Comparison of ENCODE assay signal across 8 cellular contexts in genomic region chr22:30325065-30325720, GRCh38. TPM values are rescaled to one million over a fixed set of nuclear protein-coding genes. Genes with fewer than 3 reads are reported as not detected.
A peak's percentile ranks its signal among the peaks of the same experiment; 100 is the strongest.
DNase-seq lines count a peak whose midpoint lies in the region; ATAC-seq and TF ChIP-seq lines count a peak whose summit lies in the region.

No MANE protein-coding gene starts in this region.

- intact Hi-C loops in activated CD4-positive, alpha-beta T cell treated with anti-CD3 and anti-CD28 coated beads for 36 hours (cut with DNase I, micrococcal nuclease) = loop anchor here (1.0 to 5.0 kb wide), 3 partner anchors 10 to 488 kb away; partner anchors contain the start of genes ASCC2 (in 1 of the 2) and RNF215 (in 1 of the 2)
- intact Hi-C loops in sigmoid colon (cut with DNase I) = loop anchor here (2.0 kb wide), 1 partner anchor 62 kb away; the partner anchor contains the start of gene RNF215

- peaks cover 59% of the 10 kb centered on the region for H3K4me1 Mint-ChIP-seq in activated CD4-positive, alpha-beta T cell treated with anti-CD3 and anti-CD28 coated beads for 36 hours
- peaks cover 58% of the 10 kb centered on the region for H3K4me1 Mint-ChIP-seq in activated CD4-positive, alpha-beta memory T cell treated with anti-CD3 and anti-CD28 coated beads, Interleukin-2, amount 10 ng/mL, durations not matched to agents 7 days and 5 days

- H3K36me3 Mint-ChIP-seq in activated CD4-positive, alpha-beta T cell treated with anti-CD3 and anti-CD28 coated beads for 36 hours (ENCODE audit: low read depth) = peaks cover 17% of the 10 kb centered on the region
- peaks cover 54% of the 10 kb centered on the region for H3K36me3 Mint-ChIP-seq in activated CD4-positive, alpha-beta memory T cell treated with anti-CD3 and anti-CD28 coated beads, Interleukin-2, amount 10 ng/mL, durations not matched to agents 7 days and 5 days (ENCODE audit: low read depth)

- no peaks in the 10 kb centered on the region for H3K9me3 Mint-ChIP-seq in activated CD4-positive, alpha-beta T cell treated with anti-CD3 and anti-CD28 coated beads for 36 hours (ENCODE audit: low read depth)
- no peaks in the 10 kb centered on the region for H3K9me3 Mint-ChIP-seq in activated CD4-positive, alpha-beta memory T cell treated with anti-CD3 and anti-CD28 coated beads, Interleukin-2, amount 10 ng/mL, durations not matched to agents 7 days and 5 days

- H3K4me3 ChIP-seq in cardiac muscle cell (peak overlapping the region; percentile 79), sigmoid colon (peak overlapping the region; percentile 83 to 100 (median 96)), BE2C (ENCODE audit: low read depth, low read length) (no peak overlapping the region)

- H3K27ac Mint-ChIP-seq in activated CD4-positive, alpha-beta T cell treated with anti-CD3 and anti-CD28 coated beads for 36 hours = peak overlapping the region; percentile 71
- peak overlapping the region; percentile 74 for H3K27ac Mint-ChIP-seq in activated CD4-positive, alpha-beta memory T cell treated with anti-CD3 and anti-CD28 coated beads, Interleukin-2, amount 10 ng/mL, durations not matched to agents 7 days and 5 days

- H3K9me3 ChIP-seq in cardiac muscle cell (ENCODE audit: low read depth) (no peaks in the 10 kb centered on the region), sigmoid colon (no peaks in the 10 kb centered on the region), BE2C (no peaks in the 10 kb centered on the region)

- ATAC-seq in activated CD4-positive, alpha-beta T cell treated with anti-CD3 and anti-CD28 coated beads for 36 hours = no peak

- H3K36me3 ChIP-seq in cardiac muscle cell = no peaks in the 10 kb centered on the region
- H3K36me3 ChIP-seq in sigmoid colon = peaks cover 0 to 13% (median 0%) of the 10 kb centered on the region in 4 donors
- no peaks in the 10 kb centered on the region for H3K36me3 ChIP-seq in BE2C

- 34 to 58% methylated on average over 5 of the region's 5 CpGs for WGBS in sigmoid colon, 2 donors

- peaks cover 12% of the 10 kb centered on the region for H3K4me1 ChIP-seq in cardiac muscle cell (ENCODE audit: low read depth)
- H3K4me1 ChIP-seq in sigmoid colon = peaks cover 0 to 65% (median 58%) of the 10 kb centered on the region in 4 donors
- H3K4me1 ChIP-seq in BE2C = peaks cover 6% of the 10 kb centered on the region; the same call in 1 of the 2 replicates

- TF ChIP-seq POLR2A in sigmoid colon (IDR thresholded peaks at IDR 0.05) = no peak

- TF ChIP-seq EP300 in sigmoid colon (IDR thresholded peaks at IDR 0.05) = no peak

- no peak for DNase-seq in activated CD4-positive, alpha-beta T cell treated with anti-CD3 and anti-CD28 coated beads for 36 hours
- DNase-seq in activated CD4-positive, alpha-beta T cell treated with anti-CD3 and anti-CD28 coated beads for 4 hours = no peak
- no peak for DNase-seq in activated CD4-positive, alpha-beta memory T cell treated with anti-CD3 and anti-CD28 coated beads, Interleukin-2, amount 10 ng/mL, durations not matched to agents 7 days and 5 days
- DNase-seq in cardiac muscle cell (ENCODE audit: low read depth in 1 of 2, low spot score in 1 of 2) = peak; percentile 6 to 85
- peak; percentile 83 for DNase-seq in sigmoid colon
- no peak for DNase-seq in DMS53 treated with DMSO at 0.1 percent for 48 hours (lab: John Stamatoyannopoulos, UW; ENCODE audit: unreplicated experiment)
- DNase-seq in BE2C = no peak
- DNase-seq in NCI-H1092 (lab: John Stamatoyannopoulos, UW) = no peak

- H3K4me3 Mint-ChIP-seq in activated CD4-positive, alpha-beta T cell treated with anti-CD3 and anti-CD28 coated beads for 36 hours = peak overlapping the region; percentile 82
- H3K4me3 Mint-ChIP-seq in activated CD4-positive, alpha-beta memory T cell treated with anti-CD3 and anti-CD28 coated beads, Interleukin-2, amount 10 ng/mL, durations not matched to agents 7 days and 5 days = peak overlapping the region; percentile 88

- POLR2A ChIA-PET in activated CD4-positive, alpha-beta T cell treated with anti-CD3 and anti-CD28 coated beads for 36 hours (lab: Charles Lee) = interaction anchor here (0.6 to 1.8 kb wide), 2 partner anchors 9 to 25 kb away, joined by 7 to 11 read pairs; no protein-coding TSS in a partner anchor
- POLR2A ChIA-PET in activated CD4-positive, alpha-beta memory T cell treated with anti-CD3 and anti-CD28 coated beads, Interleukin-2, amount 10 ng/mL, durations not matched to agents 7 days and 5 days (lab: Charles Lee) = interaction anchor here (1.3 to 11.5 kb wide), 5 partner anchors 8 to 36 kb away, joined by 3 to 229 read pairs (median 49); partner anchors contain the start of genes CASTOR1, CCDC157 and SF3A1

- TF ChIP-seq CTCF in cardiac muscle cell (IDR thresholded peaks at IDR 0.05; ENCODE audit: low read depth, low read length) (no peak), sigmoid colon (IDR thresholded peaks at IDR 0.05) (no peak), BE2C (IDR thresholded peaks at IDR 0.05; ENCODE audit: low read depth, low read length) (no peak)

- peak overlapping the region; percentile 9 for H3K27ac ChIP-seq in cardiac muscle cell
- H3K27ac ChIP-seq in sigmoid colon = peak overlapping the region; percentile 91 to 98 (median 92)

- H3K27me3 Mint-ChIP-seq in activated CD4-positive, alpha-beta T cell treated with anti-CD3 and anti-CD28 coated beads for 36 hours = no peaks in the 10 kb centered on the region
- H3K27me3 Mint-ChIP-seq in activated CD4-positive, alpha-beta memory T cell treated with anti-CD3 and anti-CD28 coated beads, Interleukin-2, amount 10 ng/mL, durations not matched to agents 7 days and 5 days = no peaks in the 10 kb centered on the region

- CTCF ChIA-PET in activated CD4-positive, alpha-beta T cell treated with anti-CD3 and anti-CD28 coated beads for 36 hours (lab: Charles Lee) = interaction anchor here (0.6 to 5.1 kb wide), 6 partner anchors 12 to 218 kb away, joined by 3 to 45 read pairs (median 4); partner anchors contain the start of gene CASTOR1
- CTCF ChIA-PET in activated CD4-positive, alpha-beta memory T cell treated with anti-CD3 and anti-CD28 coated beads, Interleukin-2, amount 10 ng/mL, durations not matched to agents 7 days and 5 days (lab: Charles Lee) = interaction anchor here (1.2 to 2.3 kb wide), 5 partner anchors 10 to 37 kb away, joined by 3 to 13 read pairs (median 5); no protein-coding TSS in a partner anchor

- H3K27me3 ChIP-seq in cardiac muscle cell = no peaks in the 10 kb centered on the region
- H3K27me3 ChIP-seq in sigmoid colon = no peaks in the 10 kb centered on the region
- H3K27me3 ChIP-seq in BE2C = no peaks in the 10 kb centered on the region

RNA-seq across cellular contexts. Expression of gene TBC1D10A, which starts 1.5 kb away (rescaled TPM):
- 10 to 100 TPM; 20.1 to 21.6 TPM for total RNA-seq in activated CD4-positive, alpha-beta T cell treated with anti-CD3 and anti-CD28 coated beads for 36 hours
- 10 to 100 TPM; 37.9 to 41.6 TPM for total RNA-seq in activated CD4-positive, alpha-beta memory T cell treated with anti-CD3 and anti-CD28 coated beads, Interleukin-2, amount 10 ng/mL, durations not matched to agents 7 days and 5 days
- total RNA-seq in cardiac muscle cell = 18.8 and 21.8 TPM in 2 replicates
- polyA plus RNA-seq in cardiac muscle cell = 11.8 and 14.9 TPM in 2 replicates
- 10 to 100 TPM; 12.5 to 31.0 (median 26.8) TPM for total RNA-seq in sigmoid colon
- polyA plus RNA-seq in sigmoid colon = 10 to 100 TPM; 28.8 to 35.4 (median 29.1) TPM
- polyA plus RNA-seq in BE2C (2012; ENCODE audit: insufficient read depth, insufficient read length, low read depth) = 2.9 TPM

RNA-seq across cellular contexts. Expression of gene SF3A1, which starts 31.5 kb away (rescaled TPM):
- total RNA-seq in activated CD4-positive, alpha-beta T cell treated with anti-CD3 and anti-CD28 coated beads for 36 hours = 100 to 1,000 TPM; 254 to 499 TPM
- 100 to 1,000 TPM; 225 to 226 TPM for total RNA-seq in activated CD4-positive, alpha-beta memory T cell treated with anti-CD3 and anti-CD28 coated beads, Interleukin-2, amount 10 ng/mL, durations not matched to agents 7 days and 5 days
- total RNA-seq in cardiac muscle cell (90.5 and 160 TPM in 2 replicates), sigmoid colon (10 to 100 TPM; 24.2 to 61.5 (median 33.5) TPM)
- polyA plus RNA-seq in cardiac muscle cell (92.6 and 124 TPM in 2 replicates), sigmoid colon (10 to 100 TPM; 17.4 to 41.2 (median 21.3) TPM)
- polyA plus RNA-seq in BE2C (2012; ENCODE audit: insufficient read depth, insufficient read length, low read depth) = 394 TPM

RNA-seq across cellular contexts. Expression of gene CCDC157, which starts 31.6 kb away (rescaled TPM):
- 1 to 10 TPM; 2.4 to 3.7 TPM for total RNA-seq in activated CD4-positive, alpha-beta T cell treated with anti-CD3 and anti-CD28 coated beads for 36 hours
- 1 to 10 TPM; 3.2 to 3.6 TPM for total RNA-seq in activated CD4-positive, alpha-beta memory T cell treated with anti-CD3 and anti-CD28 coated beads, Interleukin-2, amount 10 ng/mL, durations not matched to agents 7 days and 5 days
- 8.7 and 12.9 TPM in 2 replicates for total RNA-seq in cardiac muscle cell
- polyA plus RNA-seq in cardiac muscle cell = 5.0 and 7.1 TPM in 2 replicates
- total RNA-seq in sigmoid colon = 1 to 10 TPM in 3 of 4 donors, under 1 TPM in 1; 0.83 to 2.0 (median 1.7) TPM
- 1 to 10 TPM; 1.2 to 1.8 (median 1.6) TPM for polyA plus RNA-seq in sigmoid colon
- 3.4 TPM for polyA plus RNA-seq in BE2C (2012; ENCODE audit: insufficient read depth, insufficient read length, low read depth)

RNA-seq across cellular contexts. Expression of gene CASTOR1, which starts 35.9 kb away (rescaled TPM):
- total RNA-seq in activated CD4-positive, alpha-beta T cell treated with anti-CD3 and anti-CD28 coated beads for 36 hours = 1 to 10 TPM; 1.6 to 2.2 TPM
- 10 to 100 TPM; 14.2 to 14.6 TPM for total RNA-seq in activated CD4-positive, alpha-beta memory T cell treated with anti-CD3 and anti-CD28 coated beads, Interleukin-2, amount 10 ng/mL, durations not matched to agents 7 days and 5 days
- 19.0 and 19.6 TPM in 2 replicates for total RNA-seq in cardiac muscle cell
- polyA plus RNA-seq in cardiac muscle cell = 22.2 and 29.0 TPM in 2 replicates
- 10 to 100 TPM in 2 of 4 donors, 1 to 10 TPM in 2; 5.3 to 15.0 (median 10.8) TPM for total RNA-seq in sigmoid colon
- polyA plus RNA-seq in sigmoid colon = 1 to 10 TPM in 2 of 3 donors, not detected in 1; 6.4 to 8.4 TPM
- polyA plus RNA-seq in BE2C (2012; ENCODE audit: insufficient read depth, insufficient read length, low read depth) = 3.8 TPM

RNA-seq across cellular contexts. Expression of gene OSM, which starts 58.5 kb away (rescaled TPM):
- total RNA-seq in activated CD4-positive, alpha-beta T cell treated with anti-CD3 and anti-CD28 coated beads for 36 hours = 10 to 100 TPM; 13.8 to 17.6 TPM
- total RNA-seq in activated CD4-positive, alpha-beta memory T cell treated with anti-CD3 and anti-CD28 coated beads, Interleukin-2, amount 10 ng/mL, durations not matched to agents 7 days and 5 days = 100 to 1,000 TPM; 103 to 107 TPM
- not detected in 2 replicates for total RNA-seq in cardiac muscle cell
- polyA plus RNA-seq in cardiac muscle cell = not detected in 2 replicates
- 10 to 100 TPM in 1 of 4 donors, 1 to 10 TPM in 1, under 1 TPM in 2; 0.71 to 12.8 (median 3.5) TPM for total RNA-seq in sigmoid colon
- 1 to 10 TPM in 2 of 3 donors, under 1 TPM in 1; 0.60 to 9.9 (median 1.5) TPM for polyA plus RNA-seq in sigmoid colon
- polyA plus RNA-seq in BE2C (2012; ENCODE audit: insufficient read depth, insufficient read length, low read depth) = not detected

Comparison
In these comparisons a context has a peak if more than half of its experiments do, and no peak if none do; other contexts are left out.
1. DNase-seq: peak in cardiac muscle cell (2 of 2) and sigmoid colon (single experiment); none in activated CD4-positive, alpha-beta T cell treated with anti-CD3 and anti-CD28 coated beads for 36 hours (single experiment), activated CD4-positive, alpha-beta T cell treated with anti-CD3 and anti-CD28 coated beads for 4 hours (0 of 2), activated CD4-positive, alpha-beta memory T cell treated with anti-CD3 and anti-CD28 coated beads, Interleukin-2, amount 10 ng/mL, durations not matched to agents 7 days and 5 days (single experiment), DMS53 treated with DMSO at 0.1 percent for 48 hours (single experiment), BE2C (single experiment) and NCI-H1092 (single experiment).